In the genomic region with DNA sequence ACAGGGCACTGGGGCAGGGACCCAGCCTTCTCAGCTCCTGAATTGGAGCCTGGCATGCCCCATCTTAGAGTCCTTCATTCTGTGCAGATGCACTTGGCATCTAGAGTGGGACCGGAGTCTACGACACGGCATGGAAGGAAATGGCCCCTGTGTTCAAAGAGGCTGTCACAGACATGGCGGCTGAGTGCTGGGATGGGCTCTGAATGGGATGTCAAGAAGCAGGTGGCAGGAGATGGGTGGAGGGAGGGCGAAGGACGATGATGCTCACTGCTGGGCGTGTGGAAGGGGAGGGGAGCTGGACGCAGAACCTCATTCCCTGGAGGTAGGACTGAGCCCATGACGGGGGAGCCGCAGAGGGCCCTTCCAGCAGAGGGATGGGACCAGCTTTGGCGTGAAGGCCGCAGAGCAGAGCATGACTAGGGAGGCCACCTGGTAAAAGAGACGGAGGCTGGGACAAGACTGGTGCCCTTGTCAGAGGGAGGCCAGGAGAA, we compare ENCODE assay signal across 30 cellular contexts. TPM values are rescaled to one million over a fixed set of nuclear protein-coding genes. Genes with fewer than 3 reads are reported as not detected.
A peak's percentile ranks its signal among the peaks of the same experiment; 100 is the strongest.
DNase-seq lines count a peak whose midpoint lies in the region; ATAC-seq and TF ChIP-seq lines count a peak whose summit lies in the region.
"Had no signal": no experiment of that assay in that cellular context is flagged by ENCODE, and none has a peak within 500 bp of the region (broad histone marks: within the 10 kb centered on the region; RNA-seq: fewer than 3 reads in every experiment).

No MANE protein-coding gene starts in this region.

- H2AK5ac ChIP-seq in H9 (ENCODE audit: insufficient read length, low read length) (no peak overlapping the region), trophoblast cell (ENCODE audit: low read length) (peak overlapping the region; percentile 26)

- no peaks in the 10 kb centered on the region for H3K23me2 ChIP-seq in H9 (ENCODE audit: insufficient read length, low read depth, low read length, poor library complexity, severe bottlenecking)

- no peak overlapping the region for H3K4me3 ChIP-seq in endodermal cell (ENCODE audit: low read length)
- no peak overlapping the region for H3K4me3 ChIP-seq in trophoblast cell (ENCODE audit: low read depth, low read length)

- H4K20me1 ChIP-seq in H9 (ENCODE audit: control insufficient read depth, insufficient read depth, insufficient read length), result no peaks in the 10 kb centered on the region

- no peak overlapping the region for H3K14ac ChIP-seq in H9 (ENCODE audit: insufficient read depth, low read length)
- H3K14ac ChIP-seq in trophoblast cell (ENCODE audit: low read length), result no peak overlapping the region

- H3K4me1 Mint-ChIP-seq in H9, result peaks cover 20 to 31% of the 10 kb centered on the region in 2 experiments
- peaks cover 11% of the 10 kb centered on the region for H3K4me1 Mint-ChIP-seq in endodermal cell

- H2BK5ac ChIP-seq in H9 (ENCODE audit: insufficient read length, low read length) (no peak overlapping the region), trophoblast cell (ENCODE audit: low read depth, low read length, poor library complexity) (no peak overlapping the region)

- TF ChIP-seq CTCF in H9 (conservative IDR thresholded peaks at IDR 0.05) (no peak; the same call in 2 of the 3 replicates), endodermal cell (conservative IDR thresholded peaks at IDR 0.05) (no peak)

- H2BK12ac ChIP-seq in H9 (ENCODE audit: insufficient read length, low read depth, low read length), result no peak overlapping the region
- no peak overlapping the region for H2BK12ac ChIP-seq in trophoblast cell (ENCODE audit: low read length)

- ATAC-seq in HG03565 (IDR thresholded peaks at IDR 0.05; ENCODE audit: unreplicated experiment), result no peak

- H3K56ac ChIP-seq in H9 (ENCODE audit: insufficient read length, low read depth, low read length), result no peak overlapping the region

- H4K8ac ChIP-seq in H9 (replicated peaks; ENCODE audit: insufficient read length, low read depth, low read length) (no peak overlapping the region), trophoblast cell (ENCODE audit: low read depth, low read length) (no peak overlapping the region)

- H2AFZ ChIP-seq in H9 (ENCODE audit: low read length) (no peak overlapping the region), trophoblast cell (ENCODE audit: insufficient read depth, low read length, poor library complexity) (no peak overlapping the region)

- no peaks in the 10 kb centered on the region for H3K36me3 ChIP-seq in endodermal cell (ENCODE audit: control insufficient read depth, insufficient read depth, low read length)
- H3K36me3 ChIP-seq in trophoblast cell (ENCODE audit: control insufficient read depth in 1 of 2, insufficient read depth in 2 of 2, low read length in 2 of 2), result no peaks in the 10 kb centered on the region
- H3K36me3 ChIP-seq: BE2C had no signal

- DNase-seq in NCI-H510A treated with DMSO at 0.1 percent for 48 hours (lab: John Stamatoyannopoulos, UW) (peak; percentile 26), NCI-H510A (lab: John Stamatoyannopoulos, UW) (no peak), H9 (peak; percentile 18), endodermal cell (peak; percentile 46), trophoblast cell (no peak), T1000 (lab: John Stamatoyannopoulos, UW) (no peak), CD1c-positive myeloid dendritic cell (ENCODE audit: extremely low spot score) (no peak)
- DNase-seq: ACHN, BE2C, Calu3, DMS153, GOT3, KBM-7, MV-4-11, NCI-H1105, NCI-H1436 treated with DMSO at 0.1 percent for 48 hours, NCI-H187 treated with DMSO at 0.1 percent for 48 hours, NCI-H2171 treated with DMSO at 0.1 percent for 48 hours, NCI-H345, NCI-H524 treated with DMSO at 0.1 percent for 48 hours, NCI-H774, SHP77 had no signal

- H3K27me3 Mint-ChIP-seq in H9 (ENCODE audit: low read depth) (peaks cover 2% of the 10 kb centered on the region), endodermal cell (ENCODE audit: insufficient read depth) (peaks cover 23% of the 10 kb centered on the region)

- H3K23ac ChIP-seq in H9 (ENCODE audit: insufficient read length, low read depth, low read length), result no peak overlapping the region
- H3K23ac ChIP-seq in trophoblast cell (ENCODE audit: low read length), result no peak overlapping the region

- H3K4ac ChIP-seq in H9 (ENCODE audit: low read depth, low read length), result no peak overlapping the region
- no peak overlapping the region for H3K4ac ChIP-seq in trophoblast cell (ENCODE audit: low read depth, low read length)

- no peak overlapping the region for H3T11ph ChIP-seq in H9 (ENCODE audit: low read length)

- WGBS in H9 (ENCODE audit: extremely low coverage, insufficient read length, low lambda C conversion rate), result no CpG with 5 or more reads among the region's 13 CpGs
- 94 to 95% methylated on average over 9 to 13 of the region's 13 CpGs for WGBS in endodermal cell (ENCODE audit: insufficient coverage in 1 of 2, insufficient read length in 1 of 2), 2 experiments
- WGBS in trophoblast cell (ENCODE audit: extremely low coverage, insufficient coverage, insufficient read length), result no CpG with 5 or more reads among the region's 13 CpGs

- H2BK120ac ChIP-seq in H9 (ENCODE audit: low read depth, low read length, poor library complexity, severe bottlenecking), result no peak overlapping the region
- no peak overlapping the region for H2BK120ac ChIP-seq in trophoblast cell (ENCODE audit: insufficient read depth, low read length, poor library complexity)

- no peak overlapping the region for H3K4me2 ChIP-seq in H9 (ENCODE audit: insufficient read depth, insufficient read length, low read length)
- H3K4me2 ChIP-seq in trophoblast cell (ENCODE audit: low read length), result no peak overlapping the region

- H3K27me3 ChIP-seq in H9 (ENCODE audit: insufficient read depth, low read length) (no peaks in the 10 kb centered on the region; the same call in 1 of the 2 replicates), endodermal cell (ENCODE audit: control insufficient read depth, insufficient read depth, low read length, poor library complexity, severe bottlenecking) (peaks cover 5% of the 10 kb centered on the region), trophoblast cell (ENCODE audit: insufficient read depth, low read length) (no peaks in the 10 kb centered on the region)
- H3K27me3 ChIP-seq: BE2C had no signal

- H3K9me3 Mint-ChIP-seq in H9, result no peaks in the 10 kb centered on the region; a peak in 1 of 5 replicates
- H3K9me3 Mint-ChIP-seq in endodermal cell, result no peaks in the 10 kb centered on the region
- H3K9me3 Mint-ChIP-seq: CD14-positive monocyte had no signal

- H3K27ac ChIP-seq in H9 (ENCODE audit: insufficient read length, low read depth, low read length) (no peak overlapping the region), endodermal cell (ENCODE audit: low read depth, low read length) (no peak overlapping the region), trophoblast cell (ENCODE audit: low read depth, low read length) (no peak overlapping the region)
- H3K27ac ChIP-seq: 22Rv1 had no signal

- no peak overlapping the region for H2BK20ac ChIP-seq in H9 (ENCODE audit: low read depth, low read length, poor library complexity, severe bottlenecking)

- H3K9ac ChIP-seq in H9 (ENCODE audit: extremely low read depth, insufficient read length, low read length) (no peak overlapping the region), endodermal cell (ENCODE audit: extremely low read depth, low read length, poor library complexity, severe bottlenecking) (no peak overlapping the region), trophoblast cell (ENCODE audit: low read length) (no peak overlapping the region)

- no peak overlapping the region for H3K4me3 Mint-ChIP-seq in H9
- H3K4me3 Mint-ChIP-seq in endodermal cell, result no peak overlapping the region
- H3K4me3 Mint-ChIP-seq: CD14-positive monocyte had no signal

- H3K4me1 ChIP-seq in H9 (ENCODE audit: insufficient read depth, low read length), result no peaks in the 10 kb centered on the region
- H3K4me1 ChIP-seq in endodermal cell (ENCODE audit: control insufficient read depth, insufficient read depth, low read length), result no peaks in the 10 kb centered on the region
- peaks cover 2 to 7% of the 10 kb centered on the region in 2 experiments for H3K4me1 ChIP-seq in trophoblast cell (ENCODE audit: control insufficient read depth in 1 of 2, insufficient read depth in 2 of 2, low read length in 2 of 2)
- H3K4me1 ChIP-seq: BE2C had no signal

- H4K5ac ChIP-seq in H9 (ENCODE audit: insufficient read length, low read depth, low read length), result no peak overlapping the region

- no peaks in the 10 kb centered on the region for H3K79me2 ChIP-seq in H9 (ENCODE audit: insufficient read depth, low read length)
- H3K79me2 ChIP-seq in trophoblast cell (ENCODE audit: control insufficient read depth, insufficient read depth, low read length, poor library complexity), result no peaks in the 10 kb centered on the region

- H4K91ac ChIP-seq in H9 (ENCODE audit: insufficient read length, low read depth, low read length), result no peak overlapping the region
- no peak overlapping the region for H4K91ac ChIP-seq in trophoblast cell (ENCODE audit: low read depth, low read length)

- H2BK15ac ChIP-seq in H9 (ENCODE audit: low read depth, low read length), result no peak overlapping the region

- H3K79me1 ChIP-seq in H9 (ENCODE audit: insufficient read depth, low read depth, low read length, poor library complexity, severe bottlenecking) (no peaks in the 10 kb centered on the region), trophoblast cell (ENCODE audit: low read length) (no peaks in the 10 kb centered on the region)

- no peaks in the 10 kb centered on the region for H3K9me3 ChIP-seq in H9 (ENCODE audit: control insufficient read depth, low read depth, low read length)
- H3K9me3 ChIP-seq in endodermal cell (ENCODE audit: control insufficient read depth, low read length), result no peaks in the 10 kb centered on the region
- peaks cover 7% of the 10 kb centered on the region for H3K9me3 ChIP-seq in trophoblast cell (ENCODE audit: insufficient read depth, low read depth, low read length)
- H3K9me3 ChIP-seq: BE2C had no signal

- H3K36me3 Mint-ChIP-seq in H9 (ENCODE audit: insufficient read depth in 1 of 3, low read depth in 3 of 3) (no peaks in the 10 kb centered on the region; a peak in 1 of 7 replicates), endodermal cell (ENCODE audit: low read depth) (no peaks in the 10 kb centered on the region)
- H3K36me3 Mint-ChIP-seq: CD14-positive monocyte had no signal

- H4K12ac ChIP-seq in trophoblast cell (ENCODE audit: low read depth, low read length), result no peak overlapping the region

- H3K18ac ChIP-seq in H9 (ENCODE audit: insufficient read length, low read depth, low read length) (no peak overlapping the region), trophoblast cell (ENCODE audit: low read length) (no peak overlapping the region)

- no peak overlapping the region for H3K27ac Mint-ChIP-seq in H9
- no peak overlapping the region for H3K27ac Mint-ChIP-seq in endodermal cell

RNA-seq across cellular contexts. Expression of a gene that starts 18.8 kb away (rescaled TPM):
- total RNA-seq in H9 (2021) (not detected in 2 replicates), endodermal cell (not detected)
- polyA plus RNA-seq in endodermal cell (2013, experiment 1 of 2), result not detected
- not detected for polyA plus RNA-seq in endodermal cell (2013, experiment 2 of 2)
- polyA plus RNA-seq in trophoblast cell (2013), result not detected in 2 replicates
- total RNA-seq: Calu3, HT1080, LHCN-M2, MCF 10A, RPMI7951, SK-MEL-5 had no signal
- polyA plus RNA-seq: CD14-positive monocyte had no signal

RNA-seq across cellular contexts. Expression of a gene that starts 30.5 kb away (rescaled TPM):
- total RNA-seq in H9 (2021) (1.3 and 1.4 TPM in 2 replicates), endodermal cell (not detected)
- polyA plus RNA-seq in endodermal cell (2013, experiment 1 of 2), result 0.11 TPM
- not detected for polyA plus RNA-seq in endodermal cell (2013, experiment 2 of 2)
- polyA plus RNA-seq in trophoblast cell (2013), result 0.11 TPM in 2 replicates
- total RNA-seq: Calu3, HT1080, LHCN-M2, MCF 10A, RPMI7951, SK-MEL-5 had no signal
- polyA plus RNA-seq: CD14-positive monocyte had no signal

RNA-seq across cellular contexts. Expression of a gene that starts 50.5 kb away (rescaled TPM):
- 8.2 and 8.4 TPM in 2 replicates for total RNA-seq in H9 (2021)
- 1 to 10 TPM; 1.6 to 4.6 TPM for total RNA-seq in endodermal cell
- polyA plus RNA-seq in endodermal cell (2013, experiment 1 of 2), result 16.1 TPM
- 12.0 TPM for polyA plus RNA-seq in endodermal cell (2013, experiment 2 of 2)
- polyA plus RNA-seq in trophoblast cell (2013), result 0.04 and 0.07 TPM in 2 replicates
- total RNA-seq: Calu3, HT1080, LHCN-M2, MCF 10A, RPMI7951, SK-MEL-5 had no signal
- polyA plus RNA-seq: CD14-positive monocyte had no signal

RNA-seq across cellular contexts. Expression of a gene that starts 58.6 kb away (rescaled TPM):
- total RNA-seq in H9 (2021) (0.15 and 0.20 TPM in 2 replicates), endodermal cell (not detected)
- polyA plus RNA-seq in endodermal cell (2013, experiment 1 of 2), result not detected
- not detected for polyA plus RNA-seq in endodermal cell (2013, experiment 2 of 2)
- 0.21 and 0.25 TPM in 2 replicates for polyA plus RNA-seq in trophoblast cell (2013)
- total RNA-seq: Calu3, HT1080, LHCN-M2, RPMI7951, SK-MEL-5 had no signal
- polyA plus RNA-seq: CD14-positive monocyte had no signal

Comparison
In these comparisons a context has a peak if more than half of its experiments do, and no peak if none do; other contexts are left out.
1. DNase-seq: peak in NCI-H510A treated with DMSO at 0.1 percent for 48 hours (single experiment), H9 (single experiment) and endodermal cell (single experiment); none in NCI-H510A (single experiment), trophoblast cell (0 of 2), T1000 (single experiment) and CD1c-positive myeloid dendritic cell (single experiment).